ENCODE assay signal across 24 cellular contexts in the genomic region with DNA sequence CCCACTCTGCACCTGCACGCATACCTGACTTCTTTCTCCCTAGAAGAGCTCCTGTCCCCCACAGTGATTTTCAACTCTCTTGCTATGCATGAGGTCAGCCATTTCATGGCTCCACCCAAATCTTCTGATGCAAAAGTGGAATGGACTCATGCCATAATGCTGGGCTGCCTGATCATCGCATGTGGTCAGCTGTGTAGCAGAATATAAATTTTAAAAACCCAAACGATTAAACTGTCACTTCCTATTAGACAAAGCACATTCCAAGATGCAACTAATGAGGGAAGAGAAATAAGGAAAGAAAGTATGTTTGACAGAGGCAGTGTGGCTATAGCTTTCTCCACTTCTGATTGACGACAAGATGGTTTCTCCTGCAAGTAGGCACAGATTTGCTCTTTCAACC. TPM values are rescaled to one million over a fixed set of nuclear protein-coding genes. Genes with fewer than 3 reads are reported as not detected.
"Had no signal": no experiment of that assay in that cellular context is flagged by ENCODE, and none has a peak within 500 bp of the region (broad histone marks: within the 10 kb centered on the region; RNA-seq: fewer than 3 reads in every experiment).

No MANE protein-coding gene starts in this region.

- H3K27me3 ChIP-seq: ascending aorta, Peyer's patch had no signal

- DNase-seq: activated CD4-positive, alpha-beta T cell treated with anti-CD3 and anti-CD28 coated beads, Interleukin-2, amount 10 ng/mL, durations not matched to agents 24 days and 14 days; activated CD4-positive, alpha-beta T cell treated with anti-CD3 and anti-CD28 coated beads, Interleukin-2, amount 50 U/mL, for 4 hours; activated CD8-positive, alpha-beta T cell treated with anti-CD3 and anti-CD28 coated beads for 36 hours; activated gamma-delta T cell; activated naive CD4-positive, alpha-beta T cell treated with Interleukin-2 at 50 U/mL for 16 hours; activated naive CD8-positive, alpha-beta T cell treated with anti-CD3 and anti-CD28 coated beads, Interleukin-2, amount 10 ng/mL, durations not matched to agents 7 days and 5 days; activated T-cell treated with anti-CD3 and anti-CD28 coated beads, Interleukin-2, amount 50 U/mL, for 24 hours; amygdala; caudate nucleus; cerebellar nuclear complex; NCI-H1092 treated with DMSO at 0.1 percent for 48 hours; NCI-H1417 treated with DMSO at 0.1 percent for 48 hours; NCI-H1930; NCI-H2081 treated with DMSO at 0.1 percent for 48 hours; NCI-H345; NCI-H524 treated with DMSO at 0.1 percent for 48 hours; PC-3; Peyer's patch had no signal

- ATAC-seq: activated CD8-positive, alpha-beta T cell treated with anti-CD3 and anti-CD28 coated beads for 36 hours; PC-3; Right ventricle myocardium inferior had no signal

- H3K36me3 ChIP-seq: ascending aorta, Peyer's patch had no signal

- H3K4me3 ChIP-seq: ascending aorta, Peyer's patch had no signal

RNA-seq across cellular contexts. Expression of gene GRIN2A, which starts 26.1 kb away (rescaled TPM):
- total RNA-seq: activated CD4-positive, alpha-beta T cell treated with anti-CD3 and anti-CD28 coated beads, Interleukin-2, amount 10 ng/mL, durations not matched to agents 24 days and 14 days; activated CD8-positive, alpha-beta memory T cell treated with anti-CD3 and anti-CD28 coated beads for 36 hours; activated CD8-positive, alpha-beta T cell treated with anti-CD3 and anti-CD28 coated beads for 36 hours; activated naive CD8-positive, alpha-beta T cell treated with anti-CD3 and anti-CD28 coated beads, Interleukin-2, amount 10 ng/mL, durations not matched to agents 7 days and 5 days; activated T-helper 2 cell treated with anti-CD3 and anti-CD28 coated beads, Interferon-gamma antibody, Interleukin-2, Interleukin-4, amounts not matched to agents 10 μg/mL and 5 μg/mL and 100 μg/mL, durations not matched to agents 14 hours and 24 hours and 36 hours; bronchial epithelial cell; NCI-H460 had no signal
